2 cellular contexts compared by ENCODE assay signal in the genomic region with DNA sequence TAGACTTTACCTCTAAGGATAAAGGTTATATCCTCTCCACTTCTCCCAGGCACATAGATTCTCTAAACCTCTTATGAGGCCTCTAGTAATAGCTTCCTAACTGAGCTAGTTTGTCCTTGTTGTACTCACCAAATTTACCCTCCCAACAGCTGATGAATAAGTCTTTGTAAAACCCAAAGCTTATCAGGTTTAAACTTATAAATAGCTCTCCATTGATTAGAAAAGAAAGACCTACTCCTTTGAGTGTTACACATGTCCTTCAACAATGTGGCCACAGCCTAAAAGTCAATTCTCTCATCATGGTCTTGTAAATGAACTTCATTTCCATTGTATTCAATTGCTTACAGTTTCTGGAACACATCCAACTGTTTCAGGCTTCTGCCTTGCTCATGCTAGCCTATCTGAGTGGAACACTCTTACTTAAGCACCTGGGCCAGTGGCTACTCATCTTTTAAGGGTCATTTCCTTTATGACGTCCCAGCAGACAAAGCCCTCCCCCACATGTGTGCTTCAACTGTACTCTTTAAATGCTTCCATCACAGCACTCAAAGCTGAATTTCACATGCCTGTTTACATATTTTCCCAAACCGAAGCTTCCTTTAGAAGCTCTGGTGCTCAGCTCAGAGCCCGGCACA.
TF ChIP-seq lines count a peak whose summit lies in the region.

No MANE protein-coding gene starts in this region.

TF ChIP-seq in IMR-90, 13 proteins besides CTCF, POLR2A, EP300 and RAD21:
- TF ChIP-seq SMC3 (IDR thresholded peaks at IDR 0.05; ENCODE audit: low read depth, low read length) (no peak), RCOR1 (IDR thresholded peaks at IDR 0.05; ENCODE audit: insufficient replicate concordance, low read length) (no peak)

TF ChIP-seq in SK-N-SH, 30 proteins besides CTCF, POLR2A, EP300 and RAD21:
- TF ChIP-seq FOXM1 (IDR thresholded peaks at IDR 0.05; ENCODE audit: low read depth) (no peak), NFIC (IDR thresholded peaks at IDR 0.05; ENCODE audit: borderline replicate concordance) (peak; percentile 17; the same call in 1 of the 2 replicates)
- TF ChIP-seq, protein P1, sequence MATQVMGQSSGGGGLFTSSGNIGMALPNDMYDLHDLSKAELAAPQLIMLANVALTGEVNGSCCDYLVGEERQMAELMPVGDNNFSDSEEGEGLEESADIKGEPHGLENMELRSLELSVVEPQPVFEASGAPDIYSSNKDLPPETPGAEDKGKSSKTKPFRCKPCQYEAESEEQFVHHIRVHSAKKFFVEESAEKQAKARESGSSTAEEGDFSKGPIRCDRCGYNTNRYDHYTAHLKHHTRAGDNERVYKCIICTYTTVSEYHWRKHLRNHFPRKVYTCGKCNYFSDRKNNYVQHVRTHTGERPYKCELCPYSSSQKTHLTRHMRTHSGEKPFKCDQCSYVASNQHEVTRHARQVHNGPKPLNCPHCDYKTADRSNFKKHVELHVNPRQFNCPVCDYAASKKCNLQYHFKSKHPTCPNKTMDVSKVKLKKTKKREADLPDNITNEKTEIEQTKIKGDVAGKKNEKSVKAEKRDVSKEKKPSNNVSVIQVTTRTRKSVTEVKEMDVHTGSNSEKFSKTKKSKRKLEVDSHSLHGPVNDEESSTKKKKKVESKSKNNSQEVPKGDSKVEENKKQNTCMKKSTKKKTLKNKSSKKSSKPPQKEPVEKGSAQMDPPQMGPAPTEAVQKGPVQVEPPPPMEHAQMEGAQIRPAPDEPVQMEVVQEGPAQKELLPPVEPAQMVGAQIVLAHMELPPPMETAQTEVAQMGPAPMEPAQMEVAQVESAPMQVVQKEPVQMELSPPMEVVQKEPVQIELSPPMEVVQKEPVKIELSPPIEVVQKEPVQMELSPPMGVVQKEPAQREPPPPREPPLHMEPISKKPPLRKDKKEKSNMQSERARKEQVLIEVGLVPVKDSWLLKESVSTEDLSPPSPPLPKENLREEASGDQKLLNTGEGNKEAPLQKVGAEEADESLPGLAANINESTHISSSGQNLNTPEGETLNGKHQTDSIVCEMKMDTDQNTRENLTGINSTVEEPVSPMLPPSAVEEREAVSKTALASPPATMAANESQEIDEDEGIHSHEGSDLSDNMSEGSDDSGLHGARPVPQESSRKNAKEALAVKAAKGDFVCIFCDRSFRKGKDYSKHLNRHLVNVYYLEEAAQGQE (IDR thresholded peaks at IDR 0.05; ENCODE audit: low read depth, low read length): peak; percentile 52; the same call in 1 of the 2 replicates
